ENCODE assay signal across 12 cellular contexts in genomic region chr9:123434619-123435240, GRCh38.
DNase-seq lines count a peak whose midpoint lies in the region; ATAC-seq, FAIRE-seq and TF ChIP-seq lines count a peak whose summit lies in the region.
"Had no signal": no experiment of that assay in that cellular context is flagged by ENCODE, and none has a peak within 500 bp of the region (broad histone marks: within the 10 kb centered on the region; RNA-seq: fewer than 3 reads in every experiment).

No MANE protein-coding gene starts in this region.

- BruUV-seq in PC-9 (replicated peaks; lab: Mats Ljungman, UMichigan), result no TSS peak

- H3K36me3 Mint-ChIP-seq in activated CD4-positive, alpha-beta T cell treated with anti-CD3 and anti-CD28 coated beads, Interleukin-2, amount 10 ng/mL, durations not matched to agents 24 days and 14 days (ENCODE audit: low read depth), result peaks cover 2% of the 10 kb centered on the region

- H3K4me1 Mint-ChIP-seq in activated CD4-positive, alpha-beta T cell treated with anti-CD3 and anti-CD28 coated beads, Interleukin-2, amount 10 ng/mL, durations not matched to agents 24 days and 14 days, result no peaks in the 10 kb centered on the region
- H3K4me1 Mint-ChIP-seq: B cell had no signal

- H3K4me3 ChIP-seq in right cardiac atrium (ENCODE audit: low read length) (no peak overlapping the region), SK-N-SH (ENCODE audit: low read depth in 2 of 2, low read length in 1 of 2) (no peak overlapping the region), PC-9 (no peak overlapping the region)

- H3K9me2 ChIP-seq in SK-N-SH (no peaks in the 10 kb centered on the region), PC-9 (ENCODE audit: insufficient read depth) (no peaks in the 10 kb centered on the region)

- ATAC-seq in Right ventricle myocardium inferior (peak; percentile 23), right cardiac atrium (no peak)

- H3K79me2 ChIP-seq in SK-N-SH (ENCODE audit: insufficient read depth) (no peaks in the 10 kb centered on the region), PC-9 (ENCODE audit: low read depth) (no peaks in the 10 kb centered on the region)

- TF ChIP-seq RAD21 in SK-N-SH (IDR thresholded peaks at IDR 0.05; ENCODE audit: low read length), result no peak

- H3F3A ChIP-seq in SK-N-SH (replicated peaks; ENCODE audit: insufficient read depth) (no peaks in the 10 kb centered on the region), PC-9 (ENCODE audit: insufficient read depth, low read depth) (no peaks in the 10 kb centered on the region)

- H4K20me1 ChIP-seq in SK-N-SH (ENCODE audit: insufficient read depth) (no peaks in the 10 kb centered on the region), PC-9 (ENCODE audit: insufficient read depth) (no peaks in the 10 kb centered on the region)

- CTCF ChIA-PET in SK-N-SH (lab: Yijun Ruan, JAX), result interaction anchor here (0.7 to 2.3 kb wide), 3 partner anchors 10 to 206 kb away, joined by 3 to 5 read pairs (median 3); no protein-coding TSS in a partner anchor
- CTCF ChIA-PET in PC-9 (lab: Charles Lee), result interaction anchor here (0.6 kb wide), 1 partner anchor 290 kb away, joined by 3 read pairs; no protein-coding TSS in a partner anchor

- H3K27ac ChIP-seq in right cardiac atrium (ENCODE audit: low read length) (no peak overlapping the region), SK-N-SH (ENCODE audit: low read depth in 2 of 2, low read length in 1 of 2) (no peak overlapping the region), PC-9 (no peak overlapping the region)

- no peaks in the 10 kb centered on the region for H3K9me3 Mint-ChIP-seq in activated CD4-positive, alpha-beta T cell treated with anti-CD3 and anti-CD28 coated beads, Interleukin-2, amount 10 ng/mL, durations not matched to agents 24 days and 14 days

- no peaks in the 10 kb centered on the region for H3K4me1 ChIP-seq in right cardiac atrium (ENCODE audit: control insufficient read depth, insufficient read depth, low read length)
- H3K4me1 ChIP-seq in SK-N-SH (ENCODE audit: control insufficient read depth in 1 of 2, insufficient read depth in 2 of 2, low read depth in 1 of 2, low read length in 1 of 2), result no peaks in the 10 kb centered on the region
- H3K4me1 ChIP-seq in PC-9 (replicated peaks; ENCODE audit: insufficient read depth), result no peaks in the 10 kb centered on the region

- WGBS in right cardiac atrium, result 93% methylated on average over 9 of the region's 9 CpGs
- WGBS in SK-N-SH (ENCODE audit: low lambda C conversion rate), result 94% methylated on average over 9 of the region's 9 CpGs

- H3K4me2 ChIP-seq in SK-N-SH (no peak overlapping the region), PC-9 (no peak overlapping the region)

- TF ChIP-seq CTCF in SK-N-SH (IDR thresholded peaks at IDR 0.05) (peak; percentile 10; the same call in 1 of the 2 replicates), PC-9 (conservative IDR thresholded peaks at IDR 0.05) (no peak)

- H3K9me3 ChIP-seq in right cardiac atrium (ENCODE audit: control insufficient read depth, low read length) (no peaks in the 10 kb centered on the region), SK-N-SH (no peaks in the 10 kb centered on the region), PC-9 (ENCODE audit: insufficient read depth, low read depth) (no peaks in the 10 kb centered on the region)

- no peaks in the 10 kb centered on the region for H3K27me3 ChIP-seq in right cardiac atrium (ENCODE audit: control insufficient read depth, insufficient read depth)
- no peaks in the 10 kb centered on the region for H3K27me3 ChIP-seq in SK-N-SH (ENCODE audit: insufficient read depth)
- H3K27me3 ChIP-seq in PC-9 (ENCODE audit: insufficient read depth, low read depth), result no peaks in the 10 kb centered on the region

- intact Hi-C loops in Right ventricle myocardium inferior (cut with DNase I), result no loop called here
- intact Hi-C loops in right cardiac atrium (cut with DNase I), result loop anchor here in 1 of 4 donors (10.0 kb wide), 1 partner anchor 60 kb away; no protein-coding TSS in a partner anchor
- intact Hi-C loops in activated CD4-positive, alpha-beta T cell treated with anti-CD3 and anti-CD28 coated beads, Interleukin-2, amount 10 ng/mL, durations not matched to agents 24 days and 14 days (cut with micrococcal nuclease), result no loop called here
- intact Hi-C loops in PC-9 (cut with micrococcal nuclease; ENCODE audit: unreplicated experiment), result no loop called here

- DNase-seq in Right ventricle myocardium inferior (ENCODE audit: missing footprints) (no peak), right cardiac atrium (no peak), SK-N-SH (peak; percentile 46), iPS DF 4.7 (ENCODE audit: extremely low read depth, low spot score) (peak; percentile 33), urothelium cell line (ENCODE audit: low spot score) (peak; percentile 29), NOMO-1 treated with DMSO at 0.1 percent for 48 hours (lab: John Stamatoyannopoulos, UW; ENCODE audit: unreplicated experiment) (no peak), PC-9 (no peak)
- DNase-seq in activated CD4-positive, alpha-beta T cell treated with anti-CD3 and anti-CD28 coated beads, Interleukin-2, amount 10 ng/mL, durations not matched to agents 24 days and 14 days, result no peak
- DNase-seq: amniotic stem cell, NCI-H146, OCI-M1 had no signal

- POLR2A ChIA-PET in SK-N-SH (lab: Yijun Ruan, JAX) (no interaction called here), PC-9 (lab: Charles Lee; ENCODE audit: unreplicated experiment) (interaction anchor here (0.5 kb wide), 1 partner anchor 13 kb away, joined by 3 read pairs; no protein-coding TSS in a partner anchor)

- H3K27me3 Mint-ChIP-seq in activated CD4-positive, alpha-beta T cell treated with anti-CD3 and anti-CD28 coated beads, Interleukin-2, amount 10 ng/mL, durations not matched to agents 24 days and 14 days, result no peaks in the 10 kb centered on the region
- H3K27me3 Mint-ChIP-seq: B cell had no signal

- no peak overlapping the region for H3K9ac ChIP-seq in SK-N-SH

- H3K27ac Mint-ChIP-seq in activated CD4-positive, alpha-beta T cell treated with anti-CD3 and anti-CD28 coated beads, Interleukin-2, amount 10 ng/mL, durations not matched to agents 24 days and 14 days, result no peak overlapping the region
- H3K27ac Mint-ChIP-seq: B cell had no signal

- H2AFZ ChIP-seq in SK-N-SH (ENCODE audit: low read depth) (no peak overlapping the region), PC-9 (no peak overlapping the region)

- FAIRE-seq in urothelium cell line (lab: Jason Lieb, UNC), result no peak

- H3K36me3 ChIP-seq in SK-N-SH (replicated peaks in 1 of 2; ENCODE audit: control insufficient read depth in 1 of 2, insufficient read depth in 2 of 2, low read length in 1 of 2), result peaks cover 0 to 24% of the 10 kb centered on the region in 2 experiments
- no peaks in the 10 kb centered on the region; the same call in 1 of the 2 replicates for H3K36me3 ChIP-seq in PC-9 (ENCODE audit: low read depth)

- no peak overlapping the region for H3K4me3 Mint-ChIP-seq in activated CD4-positive, alpha-beta T cell treated with anti-CD3 and anti-CD28 coated beads, Interleukin-2, amount 10 ng/mL, durations not matched to agents 24 days and 14 days
- H3K4me3 Mint-ChIP-seq: B cell had no signal

- TF ChIP-seq EP300 in SK-N-SH (IDR thresholded peaks at IDR 0.05; ENCODE audit: borderline replicate concordance in 1 of 2, low read depth in 1 of 2, low read length in 1 of 2), result no peak

TF ChIP-seq in SK-N-SH, 30 proteins besides CTCF, POLR2A, EP300 and RAD21 (continues in another document):
- TF ChIP-seq USF2 (IDR thresholded peaks at IDR 0.05; ENCODE audit: borderline replicate concordance, low read depth, low read length), result no peak
- no peak for TF ChIP-seq RFX5 (IDR thresholded peaks at IDR 0.05; ENCODE audit: low read length)
- TF ChIP-seq ZBTB33 (IDR thresholded peaks at IDR 0.05; ENCODE audit: borderline replicate concordance, low read depth), result no peak
- no peak for TF ChIP-seq JUND (IDR thresholded peaks at IDR 0.05)
- no peak for TF ChIP-seq MXI1 (IDR thresholded peaks at IDR 0.05; ENCODE audit: low read depth, low read length)
- TF ChIP-seq CHD2 (IDR thresholded peaks at IDR 0.05; ENCODE audit: low read length, partially characterized antibody), result no peak
- no peak for TF ChIP-seq FOXJ3 (CRISPR knock-in tag; IDR thresholded peaks at IDR 0.05)
- no peak for TF ChIP-seq SIN3A (IDR thresholded peaks at IDR 0.05; ENCODE audit: borderline replicate concordance, low read depth, low read length)
- no peak for TF ChIP-seq MEF2A (IDR thresholded peaks at IDR 0.05; ENCODE audit: borderline replicate concordance, low read depth)
- TF ChIP-seq POLR2AphosphoS5 (IDR thresholded peaks at IDR 0.05; ENCODE audit: low read depth, low read length), result no peak
- TF ChIP-seq FOXM1 (IDR thresholded peaks at IDR 0.05; ENCODE audit: low read depth), result no peak
- no peak for TF ChIP-seq NFIC (IDR thresholded peaks at IDR 0.05; ENCODE audit: borderline replicate concordance)

Comparison
In these comparisons a context has a peak if more than half of its experiments do, and no peak if none do; other contexts are left out.
1. DNase-seq: peak in SK-N-SH (single experiment), iPS DF 4.7 (single experiment) and urothelium cell line (single experiment); none in Right ventricle myocardium inferior (single experiment), right cardiac atrium (0 of 3), activated CD4-positive, alpha-beta T cell treated with anti-CD3 and anti-CD28 coated beads, Interleukin-2, amount 10 ng/mL, durations not matched to agents 24 days and 14 days (single experiment), NOMO-1 treated with DMSO at 0.1 percent for 48 hours (single experiment) and PC-9 (0 of 2).